In genomic region chr6:139194740-139195139, GRCh38 we compare ENCODE assay signal across 18 cellular contexts. TPM values are rescaled to one million over a fixed set of nuclear protein-coding genes. Genes with fewer than 3 reads are reported as not detected.
A peak's percentile ranks its signal among the peaks of the same experiment; 100 is the strongest.
DNase-seq lines count a peak whose midpoint lies in the region; ATAC-seq and TF ChIP-seq lines count a peak whose summit lies in the region.
"Had no signal": no experiment of that assay in that cellular context is flagged by ENCODE, and none has a peak within 500 bp of the region (broad histone marks: within the 10 kb centered on the region; RNA-seq: fewer than 3 reads in every experiment).

No MANE protein-coding gene starts in this region.

- H3K36me3 Mint-ChIP-seq in endothelial cell (ENCODE audit: low read depth, unreplicated experiment), result no peaks in the 10 kb centered on the region

- DNase-seq in RWPE1 (ENCODE audit: low spot score) (peak; percentile 27), foreskin keratinocyte (peak; percentile 86 to 94), renal cortical epithelial cell (ENCODE audit: low read depth) (peak; percentile 43), amygdala (lab: John Stamatoyannopoulos, UW) (no peak), endothelial cell (ENCODE audit: low spot score) (no peak), NCI-H2196 treated with DMSO at 0.1 percent for 48 hours (lab: John Stamatoyannopoulos, UW; ENCODE audit: unreplicated experiment) (no peak)
- DNase-seq: BE2C, DMS53, EL, NCI-H1092 treated with DMSO at 0.1 percent for 48 hours, NCI-H2081, NCI-H446 treated with DMSO at 0.1 percent for 48 hours, NCI-H526 treated with DMSO at 0.1 percent for 48 hours, PC-3, SIG-M5, SK-N-SH had no signal

- TF ChIP-seq CTCF in HEK293 (tag by site-specific recombination; IDR thresholded peaks at IDR 0.05) (no peak), RWPE1 (conservative IDR thresholded peaks at IDR 0.05; ENCODE audit: low read depth) (no peak), foreskin keratinocyte (conservative IDR thresholded peaks at IDR 0.05) (no peak), endothelial cell (IDR thresholded peaks at IDR 0.05; ENCODE audit: unreplicated experiment) (no peak)

- POLR2A ChIA-PET in HEK293 (lab: Yijun Ruan, JAX) (no interaction called here), RWPE1 (lab: Yijun Ruan, JAX; ENCODE audit: low non-redundant PET) (no interaction called here)

- H3K9me3 Mint-ChIP-seq in endothelial cell (ENCODE audit: unreplicated experiment), result no peaks in the 10 kb centered on the region

- ATAC-seq in foreskin keratinocyte, result peak; percentile 89
- ATAC-seq: K562, PC-3 had no signal

- no peak overlapping the region for H3K4me3 Mint-ChIP-seq in endothelial cell (ENCODE audit: unreplicated experiment)

- no peaks in the 10 kb centered on the region for H3K9me3 ChIP-seq in HEK293 (ENCODE audit: control insufficient read depth, insufficient read depth, low read depth, low read length)
- H3K9me3 ChIP-seq: BE2C, SK-N-SH had no signal

- H3K27ac ChIP-seq in HEK293 (ENCODE audit: extremely low read depth, low read depth, low read length) (no peak overlapping the region), RWPE1 (no peak overlapping the region), foreskin keratinocyte (no peak overlapping the region)

- H3K27me3 ChIP-seq in foreskin keratinocyte, result no peaks in the 10 kb centered on the region
- H3K27me3 ChIP-seq: BE2C had no signal

- peaks cover 3% of the 10 kb centered on the region for H3K27me3 Mint-ChIP-seq in endothelial cell (ENCODE audit: unreplicated experiment)

- CTCF ChIA-PET in HEK293 (lab: Yijun Ruan, JAX), result interaction anchor here (1.1 kb wide), 1 partner anchor 379 kb away, joined by 3 read pairs; no protein-coding TSS in a partner anchor
- CTCF ChIA-PET in RWPE1 (lab: Yijun Ruan, JAX), result no interaction called here

- H3K4me1 Mint-ChIP-seq in endothelial cell (ENCODE audit: unreplicated experiment), result peaks cover 3% of the 10 kb centered on the region

- H3K36me3 ChIP-seq in HEK293 (ENCODE audit: control insufficient read depth in 2 of 2, insufficient read depth in 1 of 2, low read length in 2 of 2), result no peaks in the 10 kb centered on the region
- H3K36me3 ChIP-seq: BE2C had no signal

- no peak overlapping the region for H3K4me3 ChIP-seq in HEK293 (ENCODE audit: low read depth, low read length)
- H3K4me3 ChIP-seq: K562 had no signal

- H3K27ac Mint-ChIP-seq in endothelial cell (ENCODE audit: unreplicated experiment), result no peak overlapping the region

- H3K4me1 ChIP-seq in HEK293 (ENCODE audit: control insufficient read depth, insufficient read depth, low read length) (no peaks in the 10 kb centered on the region), foreskin keratinocyte (peaks cover 5% of the 10 kb centered on the region)
- H3K4me1 ChIP-seq: BE2C had no signal

TF ChIP-seq in HEK293, 187 proteins besides CTCF, POLR2A, EP300 and RAD21:
- TF ChIP-seq ZNF629 (tag by site-specific recombination; IDR thresholded peaks at IDR 0.05) (no peak), ZNF777 (tag by site-specific recombination; IDR thresholded peaks at IDR 0.05; ENCODE audit: borderline replicate concordance) (no peak), OSR2 (tag by site-specific recombination; IDR thresholded peaks at IDR 0.05) (peak; percentile 78), FEZF1 (tag by site-specific recombination; IDR thresholded peaks at IDR 0.05) (peak; percentile 37), YY2 (tag by site-specific recombination; IDR thresholded peaks at IDR 0.05) (peak; percentile 22; the same call in 1 of the 2 replicates), ZNF280C (tag by site-specific recombination; IDR thresholded peaks at IDR 0.05) (no peak), ZBTB21 (tag by site-specific recombination; IDR thresholded peaks at IDR 0.05) (no peak)

RNA-seq across cellular contexts. Expression of gene HECA, which starts 59.9 kb away (rescaled TPM):
- total RNA-seq in foreskin keratinocyte, result 15.4 and 16.1 TPM in 2 replicates
- 4.4 and 4.7 TPM in 2 replicates for polyA plus RNA-seq in foreskin keratinocyte
- total RNA-seq in renal cortical epithelial cell, result 13.6 and 15.6 TPM in 2 replicates
- 36.7 TPM for total RNA-seq in endothelial cell (ENCODE audit: unreplicated experiment)

Comparison
In these comparisons a context has a peak if more than half of its experiments do, and no peak if none do; other contexts are left out.
1. DNase-seq: peak in RWPE1 (single experiment), foreskin keratinocyte (2 of 2) and renal cortical epithelial cell (single experiment); none in amygdala (0 of 56), endothelial cell (single experiment) and NCI-H2196 treated with DMSO at 0.1 percent for 48 hours (single experiment).